21 cellular contexts compared by ENCODE assay signal in genomic region chr9:99335280-99335679, GRCh38.
A peak's percentile ranks its signal among the peaks of the same experiment; 100 is the strongest.
DNase-seq lines count a peak whose midpoint lies in the region; ATAC-seq and TF ChIP-seq lines count a peak whose summit lies in the region.
"Had no signal": no experiment of that assay in that cellular context is flagged by ENCODE, and none has a peak within 500 bp of the region (broad histone marks: within the 10 kb centered on the region; RNA-seq: fewer than 3 reads in every experiment).

No MANE protein-coding gene starts in this region.

- intact Hi-C loops in sciatic nerve (cut with DNase I), result no loop called here

- POLR2A ChIA-PET in HEK293T (lab: Yijun Ruan, JAX), result no interaction called here

- ATAC-seq in activated T-helper 17 cell treated with anti-CD3 and anti-CD28 coated beads, Interleukin-2, amount 50 U/mL, for 72 hours (replicated peaks), result peak; percentile 56
- peak; percentile 40 for ATAC-seq in stimulated activated effector memory CD8-positive, alpha-beta T cell treated with anti-CD3 and anti-CD28 coated beads, Interleukin-12 subunit alpha, Interleukin-12 subunit beta, amount 100 ng/mL, for 72 hours
- ATAC-seq in sciatic nerve, result no peak

- in situ Hi-C loops in GM13976 (cut with MboI; ENCODE audit: low sequenced_read_pairs, unreplicated experiment), result no loop called here

- H3K27me3 Mint-ChIP-seq in activated T-helper 17 cell treated with anti-CD3 and anti-CD28 coated beads, Interleukin-2, amount 50 U/mL, for 72 hours, result peaks cover 10% of the 10 kb centered on the region

- H3K9me3 Mint-ChIP-seq in activated T-helper 17 cell treated with anti-CD3 and anti-CD28 coated beads, Interleukin-2, amount 50 U/mL, for 72 hours, result no peaks in the 10 kb centered on the region
- H3K9me3 Mint-ChIP-seq in stimulated activated effector memory CD8-positive, alpha-beta T cell treated with anti-CD3 and anti-CD28 coated beads, Interleukin-12 subunit alpha, Interleukin-12 subunit beta, amount 100 ng/mL, for 72 hours, result no peaks in the 10 kb centered on the region

- no peak overlapping the region for H3K4me3 Mint-ChIP-seq in activated T-helper 17 cell treated with anti-CD3 and anti-CD28 coated beads, Interleukin-2, amount 50 U/mL, for 72 hours
- no peak overlapping the region for H3K4me3 Mint-ChIP-seq in stimulated activated effector memory CD8-positive, alpha-beta T cell treated with anti-CD3 and anti-CD28 coated beads, Interleukin-12 subunit alpha, Interleukin-12 subunit beta, amount 100 ng/mL, for 72 hours

- H3K27ac Mint-ChIP-seq in activated T-helper 17 cell treated with anti-CD3 and anti-CD28 coated beads, Interleukin-2, amount 50 U/mL, for 72 hours, result no peak overlapping the region
- no peak overlapping the region for H3K27ac Mint-ChIP-seq in stimulated activated effector memory CD8-positive, alpha-beta T cell treated with anti-CD3 and anti-CD28 coated beads, Interleukin-12 subunit alpha, Interleukin-12 subunit beta, amount 100 ng/mL, for 72 hours

- no peaks in the 10 kb centered on the region for H3K36me3 Mint-ChIP-seq in activated T-helper 17 cell treated with anti-CD3 and anti-CD28 coated beads, Interleukin-2, amount 50 U/mL, for 72 hours (ENCODE audit: low read depth)
- no peaks in the 10 kb centered on the region for H3K36me3 Mint-ChIP-seq in stimulated activated effector memory CD8-positive, alpha-beta T cell treated with anti-CD3 and anti-CD28 coated beads, Interleukin-12 subunit alpha, Interleukin-12 subunit beta, amount 100 ng/mL, for 72 hours

- no peak for TF ChIP-seq CTCF in GM13976 (IDR thresholded peaks at IDR 0.05; ENCODE audit: borderline replicate concordance, control extremely low read depth, extremely low read depth, insufficient read depth, missing control alignments)

- DNase-seq in Daoy (ENCODE audit: low read depth) (peak; percentile 28), GM13976 (ENCODE audit: low spot score) (peak; percentile 42), DMS 273 (lab: John Stamatoyannopoulos, UW; ENCODE audit: unreplicated experiment) (no peak), HEK293T (ENCODE audit: extremely low spot score) (no peak), sciatic nerve (ENCODE audit: low spot score) (no peak)
- no peak for DNase-seq in stimulated activated effector memory CD8-positive, alpha-beta T cell treated with anti-CD3 and anti-CD28 coated beads, Interleukin-12 subunit alpha, Interleukin-12 subunit beta, amount 100 ng/mL, for 72 hours (ENCODE audit: low spot score in 2 of 2)
- DNase-seq: 8988T; Calu3; DMS153; DND-41; H7; IMR-90; KG1; MG63; NCI-H2029; NCI-H446 treated with DMSO at 0.1 percent for 48 hours; NCI-H82; NK-92 treated with Interleukin-12 subunit alpha and Interleukin-12 subunit beta, amount 100 ng/mL, for 24 hours; Right ventricle myocardium superior; RPMI8226 had no signal

- CTCF ChIA-PET in HEK293T (lab: Yijun Ruan, JAX), result no interaction called here

- H3K4me1 Mint-ChIP-seq in activated T-helper 17 cell treated with anti-CD3 and anti-CD28 coated beads, Interleukin-2, amount 50 U/mL, for 72 hours, result no peaks in the 10 kb centered on the region
- no peaks in the 10 kb centered on the region for H3K4me1 Mint-ChIP-seq in stimulated activated effector memory CD8-positive, alpha-beta T cell treated with anti-CD3 and anti-CD28 coated beads, Interleukin-12 subunit alpha, Interleukin-12 subunit beta, amount 100 ng/mL, for 72 hours

TF ChIP-seq in HEK293T, 16 proteins besides CTCF, POLR2A, EP300 and RAD21:
- no peak for TF ChIP-seq PKNOX1 (IDR thresholded peaks at IDR 0.05)
- TF ChIP-seq FOXK2 (IDR thresholded peaks at IDR 0.05), result no peak
- TF ChIP-seq FOXM1 (IDR thresholded peaks at IDR 0.05; ENCODE audit: borderline replicate concordance), result no peak
- no peak for TF ChIP-seq ARNT (IDR thresholded peaks at IDR 0.05)
- no peak for TF ChIP-seq LEF1 (IDR thresholded peaks at IDR 0.05; ENCODE audit: borderline replicate concordance)
- no peak for TF ChIP-seq BHLHE40 (IDR thresholded peaks at IDR 0.05; ENCODE audit: borderline replicate concordance)
- no peak for TF ChIP-seq ZNF384 (IDR thresholded peaks at IDR 0.05)
- no peak for TF ChIP-seq L3MBTL2 (conservative IDR thresholded peaks at IDR 0.05)
- no peak for TF ChIP-seq FOXA1 (IDR thresholded peaks at IDR 0.05)
- TF ChIP-seq HDGF (IDR thresholded peaks at IDR 0.05; ENCODE audit: borderline replicate concordance), result no peak
TF ChIP-seq in HEK293T: peak in this region for 0.

Comparison
In these comparisons a context has a peak if more than half of its experiments do, and no peak if none do; other contexts are left out.
1. DNase-seq: peak in Daoy (single experiment) and GM13976 (single experiment); none in stimulated activated effector memory CD8-positive, alpha-beta T cell treated with anti-CD3 and anti-CD28 coated beads, Interleukin-12 subunit alpha, Interleukin-12 subunit beta, amount 100 ng/mL, for 72 hours (0 of 2), DMS 273 (single experiment), HEK293T (single experiment) and sciatic nerve (single experiment).